19 cellular contexts compared by ENCODE assay signal in the genomic region with DNA sequence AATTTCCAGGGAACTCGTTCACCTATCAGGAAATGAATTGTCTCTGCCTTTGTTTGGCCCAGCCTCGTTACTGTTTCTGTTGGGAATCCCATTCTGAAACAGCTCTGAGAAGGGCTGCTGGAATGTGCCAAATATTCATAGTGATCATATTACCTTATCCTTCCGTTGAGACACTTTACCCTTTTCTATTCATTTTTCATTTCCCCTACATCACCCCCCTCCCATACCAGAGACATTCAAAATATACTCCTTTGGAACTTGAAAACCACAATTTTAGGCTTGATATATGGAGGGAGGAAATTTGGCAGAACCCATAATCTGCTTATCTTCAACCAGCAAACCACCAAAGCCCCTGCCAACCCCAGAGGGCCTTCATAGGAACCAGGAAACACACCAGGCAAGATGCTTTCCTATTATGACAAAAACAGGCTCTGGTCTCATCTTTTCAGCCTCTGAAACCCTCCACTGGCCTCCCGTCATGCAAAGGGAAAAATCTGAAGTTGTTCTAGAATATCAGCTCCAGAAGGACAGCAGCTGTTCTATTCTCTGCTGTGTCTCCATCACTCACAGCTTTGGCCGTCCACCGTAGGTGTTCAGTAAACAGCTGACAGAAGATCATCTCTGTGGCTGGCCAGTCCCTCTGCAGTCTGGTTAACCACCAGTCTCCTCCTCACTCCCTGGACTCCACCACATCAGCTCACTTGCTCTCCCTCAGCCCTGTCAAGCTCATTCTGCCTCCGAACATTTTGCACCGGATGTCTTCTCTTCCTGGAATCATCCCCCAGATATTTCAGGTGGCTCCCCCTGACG.
DNase-seq lines count a peak whose midpoint lies in the region; ATAC-seq and TF ChIP-seq lines count a peak whose summit lies in the region.
"Had no signal": no experiment of that assay in that cellular context is flagged by ENCODE, and none has a peak within 500 bp of the region (broad histone marks: within the 10 kb centered on the region; RNA-seq: fewer than 3 reads in every experiment).

No MANE protein-coding gene starts in this region.

- no peak overlapping the region for H2AFZ ChIP-seq in H9 (ENCODE audit: low read length)

- H2BK5ac ChIP-seq in H9 (ENCODE audit: insufficient read length, low read length) = no peak overlapping the region

- no peaks in the 10 kb centered on the region for H3K79me2 ChIP-seq in H9 (ENCODE audit: insufficient read depth, low read length)

- H3T11ph ChIP-seq in H9 (ENCODE audit: low read length) = no peak overlapping the region

- TF ChIP-seq CTCF in heart left ventricle (IDR thresholded peaks at IDR 0.05) = no peak
- TF ChIP-seq CTCF in epithelial cell of esophagus (IDR thresholded peaks at IDR 0.05; ENCODE audit: insufficient read depth, low read depth, low read length, missing control alignments) = no peak
- no peak for TF ChIP-seq CTCF in H9 (conservative IDR thresholded peaks at IDR 0.05)

- H3K27ac ChIP-seq in heart left ventricle (peak overlapping the region in 4 of 12 donors; percentile 13 to 72 (median 54)), H9 (ENCODE audit: insufficient read length, low read depth, low read length) (no peak overlapping the region)
- H3K27ac ChIP-seq: uterus had no signal

- no peaks in the 10 kb centered on the region for H3K27me3 Mint-ChIP-seq in stimulated activated memory B cell treated with anti-CD40 and anti-IgM and Interleukin-4, amounts not matched to agents 10 μg/mL and 1 μg/mL and 100 μg/mL, for 72 hours
- H3K27me3 Mint-ChIP-seq in H9 (ENCODE audit: low read depth) = peaks cover 5% of the 10 kb centered on the region
- H3K27me3 Mint-ChIP-seq: activated naive CD8-positive, alpha-beta T cell; central memory CD8-positive, alpha-beta T cell; effector memory CD8-positive, alpha-beta T cell had no signal

- H3K9ac ChIP-seq in H9 (ENCODE audit: extremely low read depth, insufficient read length, low read length) = no peak overlapping the region

- no peaks in the 10 kb centered on the region for H3K79me1 ChIP-seq in H9 (ENCODE audit: insufficient read depth, low read depth, low read length, poor library complexity, severe bottlenecking)

- no peaks in the 10 kb centered on the region for H3K36me3 ChIP-seq in heart left ventricle
- H3K36me3 ChIP-seq: uterus had no signal

- no peak overlapping the region for H4K8ac ChIP-seq in H9 (replicated peaks; ENCODE audit: insufficient read length, low read depth, low read length)

- H2BK15ac ChIP-seq in H9 (ENCODE audit: low read depth, low read length) = no peak overlapping the region

- H3K14ac ChIP-seq in H9 (ENCODE audit: insufficient read depth, low read length) = no peak overlapping the region

- H4K20me1 ChIP-seq in H9 (ENCODE audit: control insufficient read depth, insufficient read depth, insufficient read length) = no peaks in the 10 kb centered on the region

- no peak for TF ChIP-seq POLR2A in heart left ventricle (IDR thresholded peaks at IDR 0.05)

- no peak overlapping the region for H4K91ac ChIP-seq in H9 (ENCODE audit: insufficient read length, low read depth, low read length)

- intact Hi-C loops in heart left ventricle (cut with DNase I) (loop anchor here in 1 of 10 donors (5.0 kb wide), 1 partner anchor 127 kb away; no protein-coding TSS in a partner anchor), left cardiac atrium (cut with DNase I) (no loop called here)

- H3K36me3 Mint-ChIP-seq in stimulated activated memory B cell treated with anti-CD40 and anti-IgM and Interleukin-4, amounts not matched to agents 10 μg/mL and 1 μg/mL and 100 μg/mL, for 72 hours = no peaks in the 10 kb centered on the region
- no peaks in the 10 kb centered on the region; a peak in 1 of 7 replicates for H3K36me3 Mint-ChIP-seq in H9 (ENCODE audit: insufficient read depth in 1 of 3, low read depth in 3 of 3)
- H3K36me3 Mint-ChIP-seq: activated naive CD8-positive, alpha-beta T cell had no signal

- H3K27me3 ChIP-seq in heart left ventricle (no peaks in the 10 kb centered on the region), H9 (ENCODE audit: insufficient read depth, low read length) (no peaks in the 10 kb centered on the region)
- H3K27me3 ChIP-seq: uterus had no signal

- 27 to 35% (median 31%) methylated on average over 9 of the region's 9 CpGs for WGBS in heart left ventricle, 4 donors
- WGBS in H9 (ENCODE audit: extremely low coverage, insufficient read length, low lambda C conversion rate) = 100% methylated on average over 1 of the region's 9 CpGs

- no peaks in the 10 kb centered on the region for H3K9me3 ChIP-seq in heart left ventricle
- H3K9me3 ChIP-seq in H9 (ENCODE audit: control insufficient read depth, low read depth, low read length) = no peaks in the 10 kb centered on the region
- H3K9me3 ChIP-seq: uterus had no signal

- DNase-seq in heart left ventricle (peak in 1 of 5 donors; percentile 27), left cardiac atrium (no peak), OCI-M1 (lab: John Stamatoyannopoulos, UW) (peak; percentile 2), epithelial cell of esophagus (ENCODE audit: low read depth) (peak; percentile 28), HuH-7 (ENCODE audit: low spot score) (no peak), H9 (no peak)
- DNase-seq: activated CD4-positive, alpha-beta T cell treated with anti-CD3 and anti-CD28 coated beads, Interleukin-2, amount 50 U/mL, for 48 hours; activated T-cell treated with anti-CD3 and anti-CD28 coated beads, Interleukin-2, amount 50 U/mL, for 24 hours; DND-41; effector memory CD8-positive, alpha-beta T cell; hippocampal formation; NCI-H2029 treated with DMSO at 0.1 percent for 48 hours; NCI-H510A; stimulated activated CD4-positive, alpha-beta T cell treated with anti-CD3 and anti-CD28 coated beads, Interleukin-1b, Interleukin-23, amount 100 ng/mL, for 48 hours; uterus had no signal

- peaks cover 0 to 40% (median 12%) of the 10 kb centered on the region in 12 donors for H3K4me1 ChIP-seq in heart left ventricle
- H3K4me1 ChIP-seq in H9 (ENCODE audit: insufficient read depth, low read length) = no peaks in the 10 kb centered on the region; the same call in 1 of the 2 replicates
- H3K4me1 ChIP-seq: uterus had no signal

- H3K56ac ChIP-seq in H9 (ENCODE audit: insufficient read length, low read depth, low read length) = no peak overlapping the region

- H3K4me3 ChIP-seq in heart left ventricle (no peak overlapping the region), epithelial cell of esophagus (ENCODE audit: low read length) (no peak overlapping the region)
- H3K4me3 ChIP-seq: uterus had no signal

- no peak overlapping the region for H2AK5ac ChIP-seq in H9 (ENCODE audit: insufficient read length, low read length)

- peak in 3 of 4 donors; percentile 11 to 31 (median 25) for ATAC-seq in heart left ventricle
- no peak for ATAC-seq in left cardiac atrium
- ATAC-seq in stimulated activated memory B cell treated with anti-CD40 and anti-IgM and Interleukin-4, amounts not matched to agents 10 μg/mL and 1 μg/mL and 100 μg/mL, for 72 hours = no peak
- ATAC-seq in GM19035 (IDR thresholded peaks at IDR 0.05; ENCODE audit: unreplicated experiment) = no peak
- ATAC-seq: effector memory CD8-positive, alpha-beta T cell had no signal

- H3K27ac Mint-ChIP-seq in stimulated activated memory B cell treated with anti-CD40 and anti-IgM and Interleukin-4, amounts not matched to agents 10 μg/mL and 1 μg/mL and 100 μg/mL, for 72 hours = no peak overlapping the region
- 0 out of 7 replicates have a peak overlapping the region, but pooled peaks of 1 of the 3 experiments have one; percentile 15 for H3K27ac Mint-ChIP-seq in H9
- H3K27ac Mint-ChIP-seq: activated naive CD8-positive, alpha-beta T cell; activated T-cell treated with anti-CD3 and anti-CD28 coated beads, Interleukin-2, amount 50 U/mL, for 24 hours; effector memory CD8-positive, alpha-beta T cell had no signal

- H2BK12ac ChIP-seq in H9 (ENCODE audit: insufficient read length, low read depth, low read length) = no peak overlapping the region

- H3K4me1 Mint-ChIP-seq in stimulated activated memory B cell treated with anti-CD40 and anti-IgM and Interleukin-4, amounts not matched to agents 10 μg/mL and 1 μg/mL and 100 μg/mL, for 72 hours = no peaks in the 10 kb centered on the region
- H3K4me1 Mint-ChIP-seq in H9 = peaks cover 3 to 4% of the 10 kb centered on the region in 2 experiments; a peak in 2 of 4 replicates

- no peak overlapping the region for H2BK120ac ChIP-seq in H9 (ENCODE audit: low read depth, low read length, poor library complexity, severe bottlenecking)

- no peak overlapping the region for H3K18ac ChIP-seq in H9 (ENCODE audit: insufficient read length, low read depth, low read length)

- H3K4me2 ChIP-seq in H9 (ENCODE audit: insufficient read depth, insufficient read length, low read length) = no peak overlapping the region

- H3K23me2 ChIP-seq in H9 (ENCODE audit: insufficient read length, low read depth, low read length, poor library complexity, severe bottlenecking) = no peaks in the 10 kb centered on the region

- no peak overlapping the region for H3K23ac ChIP-seq in H9 (ENCODE audit: insufficient read length, low read depth, low read length)

- H2BK20ac ChIP-seq in H9 (ENCODE audit: low read depth, low read length, poor library complexity, severe bottlenecking) = no peak overlapping the region

- H3K4me3 Mint-ChIP-seq in stimulated activated memory B cell treated with anti-CD40 and anti-IgM and Interleukin-4, amounts not matched to agents 10 μg/mL and 1 μg/mL and 100 μg/mL, for 72 hours = no peak overlapping the region
- H3K4me3 Mint-ChIP-seq in H9 = no peak overlapping the region
- H3K4me3 Mint-ChIP-seq: activated naive CD8-positive, alpha-beta T cell; activated T-cell treated with anti-CD3 and anti-CD28 coated beads, Interleukin-2, amount 50 U/mL, for 24 hours; central memory CD8-positive, alpha-beta T cell; effector memory CD8-positive, alpha-beta T cell had no signal

- no peak overlapping the region for H4K5ac ChIP-seq in H9 (ENCODE audit: insufficient read length, low read depth, low read length)

- H3K4ac ChIP-seq in H9 (ENCODE audit: low read depth, low read length) = no peak overlapping the region

- peaks cover 7% of the 10 kb centered on the region for H3K9me3 Mint-ChIP-seq in stimulated activated memory B cell treated with anti-CD40 and anti-IgM and Interleukin-4, amounts not matched to agents 10 μg/mL and 1 μg/mL and 100 μg/mL, for 72 hours
- peaks cover 0 to 2% of the 10 kb centered on the region in 2 experiments; a peak in 1 of 5 replicates for H3K9me3 Mint-ChIP-seq in H9
- H3K9me3 Mint-ChIP-seq: activated T-cell treated with anti-CD3 and anti-CD28 coated beads, Interleukin-2, amount 50 U/mL, for 24 hours; effector memory CD8-positive, alpha-beta T cell had no signal

Comparison
In these comparisons a context has a peak if more than half of its experiments do, and no peak if none do; other contexts are left out.
1. ATAC-seq: peak in heart left ventricle (3 of 4); none in left cardiac atrium (0 of 2), stimulated activated memory B cell treated with anti-CD40 and anti-IgM and Interleukin-4, amounts not matched to agents 10 μg/mL and 1 μg/mL and 100 μg/mL, for 72 hours (single experiment) and GM19035 (single experiment).
2. DNase-seq: peak in OCI-M1 (single experiment) and epithelial cell of esophagus (single experiment); none in left cardiac atrium (single experiment), HuH-7 (single experiment) and H9 (single experiment).